In genomic region chr12:81083906-81084513, GRCh38 we compare ENCODE assay signal across 1 cellular context.
TF ChIP-seq lines count a peak whose summit lies in the region.

No MANE protein-coding gene starts in this region.

TF ChIP-seq in WTC11, 78 proteins besides CTCF, POLR2A, EP300 and RAD21 (continued from another document):
- TF ChIP-seq ATF6 (CRISPR knock-in tag; IDR thresholded peaks at IDR 0.05) (no peak), GABPB1 (CRISPR knock-in tag; IDR thresholded peaks at IDR 0.05) (no peak)
